Comparison of ENCODE assay signal across 15 cellular contexts in the genomic region with DNA sequence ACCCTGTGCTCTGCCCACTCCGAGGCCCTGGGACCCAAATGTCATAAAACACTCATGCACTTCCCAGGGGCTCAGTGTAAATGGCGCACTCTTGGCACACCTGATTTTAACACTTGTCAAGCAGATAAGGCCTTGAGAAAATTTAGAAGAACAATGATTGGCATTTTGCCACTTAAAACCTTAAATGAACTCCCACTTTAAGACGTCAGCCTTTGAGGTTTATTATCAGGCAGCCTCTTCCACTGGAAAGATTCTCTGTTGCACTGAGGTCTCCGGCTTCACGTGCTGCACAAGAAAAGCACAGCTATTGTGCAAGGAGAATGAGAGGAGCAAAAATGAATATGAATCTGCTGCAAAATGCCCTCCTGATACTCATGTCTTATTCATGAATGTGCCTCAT.
"Had no signal": no experiment of that assay in that cellular context is flagged by ENCODE, and none has a peak within 500 bp of the region (broad histone marks: within the 10 kb centered on the region; RNA-seq: fewer than 3 reads in every experiment).

No MANE protein-coding gene starts in this region.

- H3K36me3 ChIP-seq: breast epithelium, thoracic aorta had no signal

- H3K4me1 ChIP-seq: breast epithelium had no signal

- H3K9me3 ChIP-seq: breast epithelium, thoracic aorta had no signal

- H3K27me3 ChIP-seq: breast epithelium had no signal

- H3K4me3 ChIP-seq: breast epithelium, thoracic aorta had no signal

- ATAC-seq: left lobe of liver; natural killer cell treated with Interleukin-12 subunit alpha and Interleukin-12 subunit beta and Interleukin-15 and Interleukin-18, amount 100 ng/mL, for 72 hours had no signal

- H3K27ac ChIP-seq: breast epithelium, epithelial cell of prostate, thoracic aorta had no signal

- DNase-seq: activated CD4-positive, alpha-beta T cell treated with anti-CD3 and anti-CD28 coated beads, Interleukin-2, amount 50 U/mL, for 48 hours; activated CD4-positive, CD25-positive, alpha-beta regulatory T cell treated with anti-CD3 and anti-CD28 coated beads, Interleukin-2, amount 50 U/mL, for 72 hours; activated gamma-delta T cell treated with Interleukin-2 at 50 U/mL for 16 hours; activated naive CD8-positive, alpha-beta T cell treated with anti-CD3 and anti-CD28 coated beads for 36 hours; activated T-cell treated with anti-CD3 and anti-CD28 coated beads, Interleukin-2, amount 50 U/mL, for 48 hours; anterior cingulate cortex; effector CD4-positive, alpha-beta T cell; immature natural killer cell; stimulated activated CD4-positive, alpha-beta T cell treated with anti-CD3 and anti-CD28 coated beads, Interleukin-15, amount 100 ng/mL, for 24 hours; stimulated activated CD4-positive, alpha-beta T cell treated with anti-CD3 and anti-CD28 coated beads, Interleukin-4, amount 100 ng/mL, for 24 hours had no signal
